ENCODE assay signal across 12 cellular contexts in the genomic region with DNA sequence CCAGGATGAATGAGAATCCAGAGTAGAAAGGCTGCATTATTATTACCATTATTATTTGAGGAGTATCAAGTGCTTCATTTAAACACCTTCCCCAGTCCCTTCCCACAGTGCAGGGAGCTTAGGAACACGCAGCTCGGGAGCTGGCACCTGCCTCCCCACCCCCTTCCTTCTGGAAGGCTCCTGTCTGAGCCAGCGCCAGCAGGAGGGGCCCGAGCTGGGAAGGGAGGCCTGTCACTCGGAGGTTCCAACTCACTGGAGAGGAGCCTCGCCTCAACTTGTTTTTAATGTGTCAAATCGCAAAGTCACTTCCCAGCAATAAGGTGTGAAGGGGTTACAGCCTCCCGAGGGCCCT.
DNase-seq lines count a peak whose midpoint lies in the region; ATAC-seq and TF ChIP-seq lines count a peak whose summit lies in the region.
"Had no signal": no experiment of that assay in that cellular context is flagged by ENCODE, and none has a peak within 500 bp of the region (broad histone marks: within the 10 kb centered on the region; RNA-seq: fewer than 3 reads in every experiment).

No MANE protein-coding gene starts in this region.

- peak overlapping the region; percentile 39; the same call in 1 of the 2 replicates for H2AFZ ChIP-seq in Loucy (ENCODE audit: low read length)

- POLR2A ChIA-PET in naive thymus-derived CD4-positive, alpha-beta T cell (lab: Charles Lee): no interaction called here
- POLR2A ChIA-PET in activated CD4-positive, alpha-beta T cell treated with anti-CD3 and anti-CD28 coated beads for 36 hours (lab: Charles Lee): no interaction called here

- peak overlapping the region; percentile 66 to 73 for H3K4me3 Mint-ChIP-seq in effector memory CD8-positive, alpha-beta T cell
- H3K4me3 Mint-ChIP-seq in naive thymus-derived CD4-positive, alpha-beta T cell: peak overlapping the region; percentile 44 to 70 (median 60)
- no peak overlapping the region for H3K4me3 Mint-ChIP-seq in activated CD4-positive, alpha-beta T cell treated with anti-CD3 and anti-CD28 coated beads for 36 hours

- no peaks in the 10 kb centered on the region for H3K36me3 ChIP-seq in Loucy (ENCODE audit: insufficient read depth, low read length)
- no peaks in the 10 kb centered on the region for H3K36me3 ChIP-seq in naive thymus-derived CD4-positive, alpha-beta T cell (ENCODE audit: control insufficient read depth in 2 of 3, insufficient read depth in 3 of 3, low read length in 3 of 3)

- intact Hi-C loops in naive thymus-derived CD4-positive, alpha-beta T cell (cut with micrococcal nuclease): no loop called here
- intact Hi-C loops in activated CD4-positive, alpha-beta T cell treated with anti-CD3 and anti-CD28 coated beads for 36 hours (cut with DNase I, micrococcal nuclease): no loop called here

- no peaks in the 10 kb centered on the region for H3K9me2 ChIP-seq in Loucy (replicated peaks; ENCODE audit: low read depth, low read length)

- no peaks in the 10 kb centered on the region for H3K4me1 ChIP-seq in Loucy (ENCODE audit: insufficient read depth, low read length, poor library complexity, severe bottlenecking)
- H3K4me1 ChIP-seq in naive thymus-derived CD4-positive, alpha-beta T cell (ENCODE audit: control insufficient read depth in 2 of 2, insufficient read depth in 2 of 2, low read length in 2 of 2): no peaks in the 10 kb centered on the region
- H3K4me1 ChIP-seq: Caco-2 had no signal

- H3K9me3 ChIP-seq in Loucy (ENCODE audit: insufficient read depth, low read depth, low read length): no peaks in the 10 kb centered on the region
- H3K9me3 ChIP-seq in naive thymus-derived CD4-positive, alpha-beta T cell (ENCODE audit: control insufficient read depth in 2 of 3, low read length in 3 of 3): no peaks in the 10 kb centered on the region
- H3K9me3 ChIP-seq: Caco-2 had no signal

- TF ChIP-seq CTCF in Loucy (conservative IDR thresholded peaks at IDR 0.05; ENCODE audit: low read length): no peak

- H3K27ac ChIP-seq in naive thymus-derived CD4-positive, alpha-beta T cell (ENCODE audit: low read depth, low read length): no peak overlapping the region
- H3K27ac ChIP-seq: 22Rv1 had no signal

- H3K27me3 Mint-ChIP-seq in effector memory CD8-positive, alpha-beta T cell: peaks cover 43 to 60% of the 10 kb centered on the region in 2 donors
- peaks cover 18 to 74% (median 52%) of the 10 kb centered on the region in 5 donors for H3K27me3 Mint-ChIP-seq in naive thymus-derived CD4-positive, alpha-beta T cell
- H3K27me3 Mint-ChIP-seq in activated CD4-positive, alpha-beta T cell treated with anti-CD3 and anti-CD28 coated beads for 36 hours: peaks cover 24% of the 10 kb centered on the region

- no peak overlapping the region for H3K4me3 ChIP-seq in Loucy (ENCODE audit: low read length, poor library complexity, severe bottlenecking)
- H3K4me3 ChIP-seq in naive thymus-derived CD4-positive, alpha-beta T cell (ENCODE audit: low read length): no peak overlapping the region

- no peaks in the 10 kb centered on the region for H3K79me2 ChIP-seq in Loucy (ENCODE audit: insufficient read depth, low read length)

- no peaks in the 10 kb centered on the region for H3F3A ChIP-seq in Loucy (ENCODE audit: low read depth)

- H3K4me1 Mint-ChIP-seq in effector memory CD8-positive, alpha-beta T cell (ENCODE audit: low read depth in 2 of 2): no peaks in the 10 kb centered on the region
- no peaks in the 10 kb centered on the region for H3K4me1 Mint-ChIP-seq in naive thymus-derived CD4-positive, alpha-beta T cell
- no peaks in the 10 kb centered on the region for H3K4me1 Mint-ChIP-seq in activated CD4-positive, alpha-beta T cell treated with anti-CD3 and anti-CD28 coated beads for 36 hours
- H3K4me1 Mint-ChIP-seq: endodermal cell had no signal

- no peaks in the 10 kb centered on the region for H3K9me3 Mint-ChIP-seq in effector memory CD8-positive, alpha-beta T cell
- peaks cover 0 to 4% (median 0%) of the 10 kb centered on the region in 11 donors for H3K9me3 Mint-ChIP-seq in naive thymus-derived CD4-positive, alpha-beta T cell
- H3K9me3 Mint-ChIP-seq in activated CD4-positive, alpha-beta T cell treated with anti-CD3 and anti-CD28 coated beads for 36 hours (ENCODE audit: low read depth): no peaks in the 10 kb centered on the region
- H3K9me3 Mint-ChIP-seq: endodermal cell had no signal

- no peaks in the 10 kb centered on the region for H4K20me1 ChIP-seq in Loucy (ENCODE audit: insufficient read depth, low read length, poor library complexity, severe bottlenecking)

- H3K27me3 ChIP-seq in Loucy (ENCODE audit: insufficient read depth, low read length, poor library complexity, severe bottlenecking): no peaks in the 10 kb centered on the region
- peaks cover 0 to 8% of the 10 kb centered on the region in 2 donors for H3K27me3 ChIP-seq in naive thymus-derived CD4-positive, alpha-beta T cell (ENCODE audit: control insufficient read depth in 2 of 2, insufficient read depth in 2 of 2, low read length in 2 of 2)

- H3K27ac Mint-ChIP-seq in effector memory CD8-positive, alpha-beta T cell: no peak overlapping the region
- H3K27ac Mint-ChIP-seq in naive thymus-derived CD4-positive, alpha-beta T cell: no peak overlapping the region
- H3K27ac Mint-ChIP-seq in activated CD4-positive, alpha-beta T cell treated with anti-CD3 and anti-CD28 coated beads for 36 hours: no peak overlapping the region
- H3K27ac Mint-ChIP-seq: endodermal cell had no signal

- no peak for ATAC-seq in effector memory CD8-positive, alpha-beta T cell (replicated peaks)
- no peak for ATAC-seq in naive thymus-derived CD4-positive, alpha-beta T cell
- ATAC-seq in GM21576 (IDR thresholded peaks at IDR 0.05; ENCODE audit: unreplicated experiment) (no peak), GM21367 (IDR thresholded peaks at IDR 0.05; ENCODE audit: unreplicated experiment) (no peak)
- ATAC-seq in activated CD4-positive, alpha-beta T cell treated with anti-CD3 and anti-CD28 coated beads for 36 hours: no peak

- DNase-seq in DMS79 treated with DMSO at 0.1 percent for 48 hours (lab: John Stamatoyannopoulos, UW): peak; percentile 2
- DNase-seq in DMS79 (lab: John Stamatoyannopoulos, UW): no peak
- no peak for DNase-seq in effector memory CD8-positive, alpha-beta T cell
- no peak for DNase-seq in naive thymus-derived CD4-positive, alpha-beta T cell
- DNase-seq in activated CD4-positive, alpha-beta T cell treated with anti-CD3 and anti-CD28 coated beads for 36 hours: no peak
- DNase-seq: NCI-H1436 treated with DMSO at 0.1 percent for 48 hours had no signal

- H3K4me2 ChIP-seq in Loucy (ENCODE audit: low read depth, low read length, poor library complexity, severe bottlenecking): no peak overlapping the region

- no peak overlapping the region for H3K9ac ChIP-seq in Loucy (ENCODE audit: low read depth, low read length, poor library complexity, severe bottlenecking)

- CTCF ChIA-PET in naive thymus-derived CD4-positive, alpha-beta T cell (lab: Charles Lee): no interaction called here
- CTCF ChIA-PET in activated CD4-positive, alpha-beta T cell treated with anti-CD3 and anti-CD28 coated beads for 36 hours (lab: Charles Lee): interaction anchor here (0.9 to 1.1 kb wide), 2 partner anchors 10 to 14 kb away, joined by 3 to 4 read pairs; no protein-coding TSS in a partner anchor

- no peaks in the 10 kb centered on the region for H3K36me3 Mint-ChIP-seq in effector memory CD8-positive, alpha-beta T cell (ENCODE audit: insufficient read depth)
- no peaks in the 10 kb centered on the region for H3K36me3 Mint-ChIP-seq in naive thymus-derived CD4-positive, alpha-beta T cell
- H3K36me3 Mint-ChIP-seq in activated CD4-positive, alpha-beta T cell treated with anti-CD3 and anti-CD28 coated beads for 36 hours (ENCODE audit: low read depth): no peaks in the 10 kb centered on the region
